ENCODE assay signal across 1 cellular context in the genomic region with DNA sequence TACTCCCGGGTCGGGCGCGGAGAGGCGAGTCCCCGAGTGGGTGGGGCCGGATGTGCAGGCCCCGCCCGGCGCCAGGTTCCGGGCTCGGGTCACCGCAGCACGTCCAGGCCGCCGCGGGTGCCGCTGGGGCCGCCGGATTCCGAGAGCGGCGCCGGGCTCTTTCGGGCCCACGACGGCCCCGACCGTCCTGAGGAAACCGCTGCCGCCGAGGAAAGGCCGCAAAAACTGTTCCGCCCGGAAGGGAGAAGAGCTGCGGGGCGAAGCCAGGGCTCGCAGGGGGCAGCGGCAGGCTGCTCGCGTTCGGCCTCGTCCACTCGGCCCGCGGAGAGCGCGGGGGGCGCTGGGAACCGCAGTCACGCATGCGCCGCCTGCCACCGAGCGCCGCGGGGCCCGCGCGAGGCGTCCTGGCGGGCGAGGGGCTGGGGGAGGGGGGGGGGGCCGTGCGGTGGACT.
A peak's percentile ranks its signal among the peaks of the same experiment; 100 is the strongest.
TF ChIP-seq lines count a peak whose summit lies in the region.

Gene ZKSCAN2 (minus strand): TSS at position 342 of the 452 bp plus-strand sequence. CDS start 718 bp downstream, outside the sequence.

TF ChIP-seq in GM12878, 131 proteins besides CTCF, POLR2A, EP300 and RAD21 (continued from another document and continues in another):
- TF ChIP-seq BACH1 (IDR thresholded peaks at IDR 0.05; ENCODE audit: borderline replicate concordance) (peak; percentile 84), IKZF1 (conservative IDR thresholded peaks at IDR 0.05) (0 out of 2 replicates have a peak, but pooled peaks have one; percentile 31), E2F4 (IDR thresholded peaks at IDR 0.05; ENCODE audit: low read depth, low read length) (0 out of 2 replicates have a peak, but pooled peaks have one; percentile 6), RUNX3 (IDR thresholded peaks at IDR 0.05; ENCODE audit: low read length) (peak; percentile 60), NR2C1 (IDR thresholded peaks at IDR 0.05) (peak; percentile 66), CBX3 (IDR thresholded peaks at IDR 0.05; ENCODE audit: borderline replicate concordance, low read depth) (no peak), BCL3 (IDR thresholded peaks at IDR 0.05; ENCODE audit: borderline replicate concordance, insufficient read depth, low read depth, low read length, poor library complexity, severe bottlenecking) (no peak), RB1 (IDR thresholded peaks at IDR 0.05; ENCODE audit: borderline replicate concordance) (no peak; the same call in 1 of the 2 replicates), ZNF24 (IDR thresholded peaks at IDR 0.05) (peak; percentile 20; the same call in 1 of the 2 replicates), CHD1 (IDR thresholded peaks at IDR 0.05; ENCODE audit: low read depth, low read length) (peak; percentile 67; the same call in 1 of the 2 replicates), SIN3A (IDR thresholded peaks at IDR 0.05; ENCODE audit: low read depth, low read length) (peak; percentile 67; the same call in 1 of the 2 replicates), GABPA (IDR thresholded peaks at IDR 0.05; ENCODE audit: low read depth) (0 out of 2 replicates have a peak, but pooled peaks have one; percentile 35), NKRF (conservative IDR thresholded peaks at IDR 0.05) (peak; percentile 78), CREM (IDR thresholded peaks at IDR 0.05; ENCODE audit: low read depth) (0 out of 2 replicates have a peak, but pooled peaks have one; percentile 7), CUX1 (IDR thresholded peaks at IDR 0.05; ENCODE audit: insufficient replicate concordance, low read depth, low read length) (no peak), BHLHE40 (IDR thresholded peaks at IDR 0.05; ENCODE audit: borderline replicate concordance in 1 of 2, low read depth in 2 of 2, low read length in 1 of 2) (peak; percentile 66 to 83; a peak in 3 of 4 replicates), NFIC (IDR thresholded peaks at IDR 0.05; ENCODE audit: low read depth, low read length) (no peak), SRF (IDR thresholded peaks at IDR 0.05; ENCODE audit: low read depth in 2 of 2, low read length in 2 of 2) (0 out of 4 replicates have a peak, but pooled peaks of 1 of the 2 experiments have one; percentile 31), SP1 (IDR thresholded peaks at IDR 0.05; ENCODE audit: low read depth, low read length) (peak; percentile 34), PAX8 (IDR thresholded peaks at IDR 0.05) (no peak), HCFC1 (IDR thresholded peaks at IDR 0.05; ENCODE audit: low read length) (peak; percentile 32; the same call in 1 of the 2 replicates), LARP7 (IDR thresholded peaks at IDR 0.05) (peak; percentile 94), POLR2AphosphoS2 (IDR thresholded peaks at IDR 0.05; ENCODE audit: low read depth, low read length) (peak; percentile 38; the same call in 1 of the 2 replicates), SMAD5 (IDR thresholded peaks at IDR 0.05; ENCODE audit: low read depth) (peak; percentile 46; the same call in 1 of the 2 replicates), TCF3 (IDR thresholded peaks at IDR 0.05; ENCODE audit: borderline replicate concordance, insufficient read depth, low read depth, low read length) (peak; percentile 43; the same call in 1 of the 2 replicates), ZNF687 (IDR thresholded peaks at IDR 0.05) (peak; percentile 88), TAF1 (IDR thresholded peaks at IDR 0.05; ENCODE audit: borderline replicate concordance, low read depth, low read length) (peak; percentile 44; the same call in 1 of the 2 replicates), FOXK2 (IDR thresholded peaks at IDR 0.05) (no peak)
- TF ChIP-seq, protein P1, sequence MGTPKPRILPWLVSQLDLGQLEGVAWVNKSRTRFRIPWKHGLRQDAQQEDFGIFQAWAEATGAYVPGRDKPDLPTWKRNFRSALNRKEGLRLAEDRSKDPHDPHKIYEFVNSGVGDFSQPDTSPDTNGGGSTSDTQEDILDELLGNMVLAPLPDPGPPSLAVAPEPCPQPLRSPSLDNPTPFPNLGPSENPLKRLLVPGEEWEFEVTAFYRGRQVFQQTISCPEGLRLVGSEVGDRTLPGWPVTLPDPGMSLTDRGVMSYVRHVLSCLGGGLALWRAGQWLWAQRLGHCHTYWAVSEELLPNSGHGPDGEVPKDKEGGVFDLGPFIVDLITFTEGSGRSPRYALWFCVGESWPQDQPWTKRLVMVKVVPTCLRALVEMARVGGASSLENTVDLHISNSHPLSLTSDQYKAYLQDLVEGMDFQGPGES (IDR thresholded peaks at IDR 0.05), result no peak
- TF ChIP-seq, protein P2, sequence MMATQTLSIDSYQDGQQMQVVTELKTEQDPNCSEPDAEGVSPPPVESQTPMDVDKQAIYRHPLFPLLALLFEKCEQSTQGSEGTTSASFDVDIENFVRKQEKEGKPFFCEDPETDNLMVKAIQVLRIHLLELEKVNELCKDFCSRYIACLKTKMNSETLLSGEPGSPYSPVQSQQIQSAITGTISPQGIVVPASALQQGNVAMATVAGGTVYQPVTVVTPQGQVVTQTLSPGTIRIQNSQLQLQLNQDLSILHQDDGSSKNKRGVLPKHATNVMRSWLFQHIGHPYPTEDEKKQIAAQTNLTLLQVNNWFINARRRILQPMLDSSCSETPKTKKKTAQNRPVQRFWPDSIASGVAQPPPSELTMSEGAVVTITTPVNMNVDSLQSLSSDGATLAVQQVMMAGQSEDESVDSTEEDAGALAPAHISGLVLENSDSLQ (IDR thresholded peaks at IDR 0.05), result no peak
- TF ChIP-seq, protein P3, sequence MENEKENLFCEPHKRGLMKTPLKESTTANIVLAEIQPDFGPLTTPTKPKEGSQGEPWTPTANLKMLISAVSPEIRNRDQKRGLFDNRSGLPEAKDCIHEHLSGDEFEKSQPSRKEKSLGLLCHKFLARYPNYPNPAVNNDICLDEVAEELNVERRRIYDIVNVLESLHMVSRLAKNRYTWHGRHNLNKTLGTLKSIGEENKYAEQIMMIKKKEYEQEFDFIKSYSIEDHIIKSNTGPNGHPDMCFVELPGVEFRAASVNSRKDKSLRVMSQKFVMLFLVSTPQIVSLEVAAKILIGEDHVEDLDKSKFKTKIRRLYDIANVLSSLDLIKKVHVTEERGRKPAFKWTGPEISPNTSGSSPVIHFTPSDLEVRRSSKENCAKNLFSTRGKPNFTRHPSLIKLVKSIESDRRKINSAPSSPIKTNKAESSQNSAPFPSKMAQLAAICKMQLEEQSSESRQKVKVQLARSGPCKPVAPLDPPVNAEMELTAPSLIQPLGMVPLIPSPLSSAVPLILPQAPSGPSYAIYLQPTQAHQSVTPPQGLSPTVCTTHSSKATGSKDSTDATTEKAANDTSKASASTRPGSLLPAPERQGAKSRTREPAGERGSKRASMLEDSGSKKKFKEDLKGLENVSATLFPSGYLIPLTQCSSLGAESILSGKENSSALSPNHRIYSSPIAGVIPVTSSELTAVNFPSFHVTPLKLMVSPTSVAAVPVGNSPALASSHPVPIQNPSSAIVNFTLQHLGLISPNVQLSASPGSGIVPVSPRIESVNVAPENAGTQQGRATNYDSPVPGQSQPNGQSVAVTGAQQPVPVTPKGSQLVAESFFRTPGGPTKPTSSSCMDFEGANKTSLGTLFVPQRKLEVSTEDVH (IDR thresholded peaks at IDR 0.05; ENCODE audit: low read depth, partially characterized antibody), result no peak
